Comparison of ENCODE assay signal across 1 cellular context in the genomic region with DNA sequence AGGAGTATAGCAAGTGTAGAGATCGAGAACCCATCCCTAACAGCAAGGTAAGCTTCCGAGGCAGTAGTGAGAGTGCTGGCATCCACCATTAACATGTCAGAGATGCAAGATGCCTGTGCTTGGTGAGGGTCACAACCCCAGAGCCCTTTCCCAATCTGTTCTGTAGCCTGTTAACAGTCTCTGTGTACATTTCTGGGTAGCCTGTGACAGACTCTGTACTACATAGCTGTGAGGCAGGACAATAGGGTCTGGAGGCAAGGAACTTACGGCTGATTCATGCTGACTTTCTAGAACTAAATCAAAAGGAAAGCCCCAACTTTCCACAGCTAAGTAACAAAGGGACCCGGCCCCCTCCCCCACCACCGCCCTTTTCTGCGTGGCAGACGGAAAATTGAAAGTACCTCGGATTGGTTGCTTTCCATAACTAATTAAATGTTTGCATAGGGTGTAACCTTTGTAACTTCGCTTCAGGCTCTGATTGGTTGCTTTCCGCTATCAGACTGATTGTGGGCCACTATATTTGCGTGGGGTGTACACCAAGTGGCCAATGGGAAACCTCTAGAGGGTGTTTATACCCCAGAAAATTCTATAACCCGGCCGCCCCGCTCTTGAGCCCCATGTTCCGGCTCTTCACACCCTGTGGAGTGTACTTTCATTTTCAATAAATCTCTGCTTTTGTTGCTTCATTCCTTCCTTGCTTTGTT.
TF ChIP-seq lines count a peak whose summit lies in the region.

No MANE protein-coding gene starts in this region.

TF ChIP-seq in H1, 55 proteins besides CTCF, POLR2A, EP300 and RAD21:
- TF ChIP-seq BCL11A (IDR thresholded peaks at IDR 0.05; ENCODE audit: low read depth in 2 of 2, low read length in 2 of 2) (no peak), TCF12 (IDR thresholded peaks at IDR 0.05; ENCODE audit: low read depth, low read length) (no peak), SIX5 (IDR thresholded peaks at IDR 0.05; ENCODE audit: low read depth, low read length) (no peak), TAF7 (optimal IDR thresholded peaks at IDR 0.05; ENCODE audit: borderline replicate concordance, low read depth, low read length) (no peak), RFX5 (IDR thresholded peaks at IDR 0.05; ENCODE audit: borderline replicate concordance, low read depth, low read length) (no peak), JUND (IDR thresholded peaks at IDR 0.05; ENCODE audit: low read length) (no peak), RXRA (IDR thresholded peaks at IDR 0.05; ENCODE audit: insufficient read depth, low read depth, low read length) (no peak), NRF1 (IDR thresholded peaks at IDR 0.05; ENCODE audit: low read depth, low read length) (no peak), CHD2 (IDR thresholded peaks at IDR 0.05; ENCODE audit: low read length) (no peak), SP4 (IDR thresholded peaks at IDR 0.05; ENCODE audit: low read length) (no peak), SP2 (IDR thresholded peaks at IDR 0.05; ENCODE audit: low read length) (no peak), CBX5 (IDR thresholded peaks at IDR 0.05; ENCODE audit: low read depth, low read length) (no peak), TAF1 (IDR thresholded peaks at IDR 0.05; ENCODE audit: low read depth, low read length) (no peak)
- TF ChIP-seq, protein P1, sequence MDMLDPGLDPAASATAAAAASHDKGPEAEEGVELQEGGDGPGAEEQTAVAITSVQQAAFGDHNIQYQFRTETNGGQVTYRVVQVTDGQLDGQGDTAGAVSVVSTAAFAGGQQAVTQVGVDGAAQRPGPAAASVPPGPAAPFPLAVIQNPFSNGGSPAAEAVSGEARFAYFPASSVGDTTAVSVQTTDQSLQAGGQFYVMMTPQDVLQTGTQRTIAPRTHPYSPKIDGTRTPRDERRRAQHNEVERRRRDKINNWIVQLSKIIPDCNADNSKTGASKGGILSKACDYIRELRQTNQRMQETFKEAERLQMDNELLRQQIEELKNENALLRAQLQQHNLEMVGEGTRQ (IDR thresholded peaks at IDR 0.05; ENCODE audit: low read length), result no peak
